Comparison of ENCODE assay signal across 1 cellular context in the genomic region with DNA sequence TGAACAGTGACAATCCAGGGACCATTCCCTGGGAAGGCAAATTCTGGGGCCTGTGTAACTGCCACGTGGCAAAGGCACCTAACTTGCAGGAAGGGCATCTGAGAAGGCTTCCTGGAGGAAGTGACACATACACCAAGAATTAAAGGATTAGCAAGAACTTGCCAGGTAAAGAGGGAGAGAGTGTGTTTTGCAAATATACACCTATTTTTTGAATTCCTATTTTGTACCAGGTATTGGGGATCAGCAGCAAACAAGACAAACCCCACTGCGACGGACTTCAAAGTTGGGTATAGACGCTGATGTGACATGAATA.
TF ChIP-seq lines count a peak whose summit lies in the region.

No MANE protein-coding gene starts in this region.

TF ChIP-seq in K562, 482 proteins besides CTCF, POLR2A, EP300 and RAD21 (continued from another document):
- TF ChIP-seq, protein P1, sequence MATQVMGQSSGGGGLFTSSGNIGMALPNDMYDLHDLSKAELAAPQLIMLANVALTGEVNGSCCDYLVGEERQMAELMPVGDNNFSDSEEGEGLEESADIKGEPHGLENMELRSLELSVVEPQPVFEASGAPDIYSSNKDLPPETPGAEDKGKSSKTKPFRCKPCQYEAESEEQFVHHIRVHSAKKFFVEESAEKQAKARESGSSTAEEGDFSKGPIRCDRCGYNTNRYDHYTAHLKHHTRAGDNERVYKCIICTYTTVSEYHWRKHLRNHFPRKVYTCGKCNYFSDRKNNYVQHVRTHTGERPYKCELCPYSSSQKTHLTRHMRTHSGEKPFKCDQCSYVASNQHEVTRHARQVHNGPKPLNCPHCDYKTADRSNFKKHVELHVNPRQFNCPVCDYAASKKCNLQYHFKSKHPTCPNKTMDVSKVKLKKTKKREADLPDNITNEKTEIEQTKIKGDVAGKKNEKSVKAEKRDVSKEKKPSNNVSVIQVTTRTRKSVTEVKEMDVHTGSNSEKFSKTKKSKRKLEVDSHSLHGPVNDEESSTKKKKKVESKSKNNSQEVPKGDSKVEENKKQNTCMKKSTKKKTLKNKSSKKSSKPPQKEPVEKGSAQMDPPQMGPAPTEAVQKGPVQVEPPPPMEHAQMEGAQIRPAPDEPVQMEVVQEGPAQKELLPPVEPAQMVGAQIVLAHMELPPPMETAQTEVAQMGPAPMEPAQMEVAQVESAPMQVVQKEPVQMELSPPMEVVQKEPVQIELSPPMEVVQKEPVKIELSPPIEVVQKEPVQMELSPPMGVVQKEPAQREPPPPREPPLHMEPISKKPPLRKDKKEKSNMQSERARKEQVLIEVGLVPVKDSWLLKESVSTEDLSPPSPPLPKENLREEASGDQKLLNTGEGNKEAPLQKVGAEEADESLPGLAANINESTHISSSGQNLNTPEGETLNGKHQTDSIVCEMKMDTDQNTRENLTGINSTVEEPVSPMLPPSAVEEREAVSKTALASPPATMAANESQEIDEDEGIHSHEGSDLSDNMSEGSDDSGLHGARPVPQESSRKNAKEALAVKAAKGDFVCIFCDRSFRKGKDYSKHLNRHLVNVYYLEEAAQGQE (CRISPR knock-in tag; IDR thresholded peaks at IDR 0.05; ENCODE audit: low read depth) = no peak
